In genomic region chr14:20732950-20733650, GRCh38 we compare ENCODE assay signal across 17 cellular contexts. TPM values are rescaled to one million over a fixed set of nuclear protein-coding genes. Genes with fewer than 3 reads are reported as not detected.
DNase-seq lines count a peak whose midpoint lies in the region; ATAC-seq and TF ChIP-seq lines count a peak whose summit lies in the region.
"Had no signal": no experiment of that assay in that cellular context is flagged by ENCODE, and none has a peak within 500 bp of the region (broad histone marks: within the 10 kb centered on the region; RNA-seq: fewer than 3 reads in every experiment).

No MANE protein-coding gene starts in this region.

- no peak overlapping the region for H2BK120ac ChIP-seq in neuronal stem cell (ENCODE audit: low read depth, low read length)

- H3K27ac ChIP-seq in neuronal stem cell (replicated peaks; ENCODE audit: low read length) (no peak overlapping the region), OCI-LY7 (ENCODE audit: low read depth, low read length, poor library complexity, severe bottlenecking) (no peak overlapping the region)
- H3K27ac ChIP-seq: SJSA1 had no signal

- CTCF ChIA-PET in WTC11 (lab: Charles Lee) (interaction anchor here (0.7 to 1.5 kb wide), 7 partner anchors 10 to 140 kb away, joined by 3 to 10 read pairs (median 4); partner anchors contain the start of gene EDDM3A), OCI-LY7 (lab: Charles Lee; ENCODE audit: unreplicated experiment) (no interaction called here)

- H3K4me3 ChIP-seq in neuronal stem cell (ENCODE audit: low read length in 2 of 2) (no peak overlapping the region), OCI-LY7 (ENCODE audit: low read depth, low read length, poor library complexity, severe bottlenecking) (no peak overlapping the region)
- H3K4me3 ChIP-seq: SJSA1 had no signal

- no peak overlapping the region for H3K27ac Mint-ChIP-seq in WTC11
- H3K27ac Mint-ChIP-seq: CD4-positive, alpha-beta T cell had no signal

- H3K27me3 ChIP-seq in neuronal stem cell (ENCODE audit: control insufficient read depth in 3 of 3, insufficient read depth in 3 of 3, low read depth in 1 of 3, low read length in 3 of 3), result no peaks in the 10 kb centered on the region

- H3K36me3 ChIP-seq in neuronal stem cell (replicated peaks in 1 of 2; ENCODE audit: control insufficient read depth in 2 of 2, insufficient read depth in 2 of 2, low read length in 2 of 2), result no peaks in the 10 kb centered on the region
- H3K36me3 ChIP-seq in OCI-LY7 (ENCODE audit: insufficient read depth, low read length), result no peaks in the 10 kb centered on the region
- H3K36me3 ChIP-seq: SJSA1 had no signal

- H3K4me1 Mint-ChIP-seq in WTC11, result peaks cover 16% of the 10 kb centered on the region

- H3K36me3 Mint-ChIP-seq in WTC11, result no peaks in the 10 kb centered on the region

- peak overlapping the region; percentile 6 for H4K91ac ChIP-seq in neuronal stem cell (ENCODE audit: low read depth, low read length, poor library complexity)

- intact Hi-C loops in left ventricle myocardium superior (cut with micrococcal nuclease), result no loop called here
- intact Hi-C loops in OCI-LY7 (cut with micrococcal nuclease; ENCODE audit: unreplicated experiment), result no loop called here

- POLR2A ChIA-PET in WTC11 (lab: Charles Lee) (interaction anchor here (0.9 kb wide), 1 partner anchor 26 kb away, joined by 3 read pairs; no protein-coding TSS in a partner anchor), OCI-LY7 (lab: Charles Lee) (interaction anchor here (0.9 kb wide), 1 partner anchor 47 kb away, joined by 4 read pairs; no protein-coding TSS in a partner anchor)

- no TSS peak for BruUV-seq in OCI-LY7 (replicated peaks; lab: Mats Ljungman, UMichigan)

- H2AFZ ChIP-seq in neuronal stem cell (ENCODE audit: low read length), result no peak overlapping the region
- no peak overlapping the region for H2AFZ ChIP-seq in OCI-LY7 (ENCODE audit: low read length)

- no peak overlapping the region for H3K23ac ChIP-seq in neuronal stem cell (ENCODE audit: low read depth, low read length, poor library complexity)

- no peak overlapping the region for H4K8ac ChIP-seq in neuronal stem cell (ENCODE audit: low read depth, low read length)

- no peaks in the 10 kb centered on the region for H3K9me3 Mint-ChIP-seq in WTC11
- H3K9me3 Mint-ChIP-seq: CD4-positive, alpha-beta T cell had no signal

- no peak overlapping the region for H2BK5ac ChIP-seq in neuronal stem cell (ENCODE audit: low read length)

- H2BK12ac ChIP-seq in neuronal stem cell (ENCODE audit: low read length), result no peak overlapping the region

- TF ChIP-seq CTCF in WTC11 (IDR thresholded peaks at IDR 0.05), result no peak
- TF ChIP-seq CTCF in OCI-LY7 (conservative IDR thresholded peaks at IDR 0.05; ENCODE audit: low read length), result no peak

- no peak overlapping the region for H3K14ac ChIP-seq in neuronal stem cell (ENCODE audit: low read length)

- peak; percentile 63 for DNase-seq in CD1c-positive myeloid dendritic cell (ENCODE audit: extremely low spot score)
- no peak for DNase-seq in WTC11 (ENCODE audit: low spot score)
- DNase-seq in left ventricle myocardium superior, result peak; percentile 31
- DNase-seq in neuronal stem cell (ENCODE audit: low spot score), result no peak
- no peak for DNase-seq in OCI-LY7 (ENCODE audit: low spot score)
- no peak for DNase-seq in activated CD8-positive, alpha-beta memory T cell treated with anti-CD3 and anti-CD28 coated beads, Interleukin-2, amount 50 U/mL, for 48 hours
- DNase-seq in NCI-H2171 (lab: John Stamatoyannopoulos, UW), result no peak
- DNase-seq in cerebellar nuclear complex (lab: John Stamatoyannopoulos, UW), result no peak
- DNase-seq: ACHN; AML-193; CD4-positive, alpha-beta T cell; NCI-H187; NCI-H345; NCI-H69; RPMI8226 had no signal

- no CpG with 5 or more reads among the region's 6 CpGs for WGBS in neuronal stem cell (ENCODE audit: extremely low coverage in 2 of 2, insufficient read length in 2 of 2, insufficient replicate concordance in 1 of 2), 2 donors

- ATAC-seq in WTC11 (peak; percentile 26; the same call in 1 of the 2 replicates), left ventricle myocardium superior (peak; percentile 68)
- ATAC-seq: HCT116 had no signal

- no peak overlapping the region for H3K4ac ChIP-seq in neuronal stem cell (ENCODE audit: low read length)

- no peaks in the 10 kb centered on the region for H3K79me1 ChIP-seq in neuronal stem cell (ENCODE audit: low read depth, low read length)

- H2AK5ac ChIP-seq in neuronal stem cell (ENCODE audit: low read depth, low read length), result no peak overlapping the region

- no peaks in the 10 kb centered on the region for H3K79me2 ChIP-seq in OCI-LY7 (ENCODE audit: insufficient read depth, low read depth, low read length)

- H3K4me2 ChIP-seq in neuronal stem cell (ENCODE audit: insufficient read depth, low read length, poor library complexity, severe bottlenecking), result no peak overlapping the region
- H3K4me2 ChIP-seq in OCI-LY7 (ENCODE audit: low read length), result no peak overlapping the region

- no peak overlapping the region for H3K18ac ChIP-seq in neuronal stem cell (ENCODE audit: low read length)

- H3K9ac ChIP-seq in neuronal stem cell (ENCODE audit: low read depth, low read length, poor library complexity), result no peak overlapping the region

- H3K27me3 Mint-ChIP-seq in WTC11 (ENCODE audit: low read depth), result no peaks in the 10 kb centered on the region; the same call in 1 of the 2 replicates

- no peak overlapping the region for H2BK15ac ChIP-seq in neuronal stem cell (ENCODE audit: low read length)

- H3K4me3 Mint-ChIP-seq in WTC11, result no peak overlapping the region
- H3K4me3 Mint-ChIP-seq: CD4-positive, alpha-beta T cell had no signal

- peaks cover 0 to 35% of the 10 kb centered on the region in 2 donors for H3K4me1 ChIP-seq in neuronal stem cell (ENCODE audit: control insufficient read depth in 2 of 2, insufficient read depth in 1 of 2, low read depth in 1 of 2, low read length in 2 of 2)
- H3K4me1 ChIP-seq in OCI-LY7 (ENCODE audit: insufficient read depth, low read length, poor library complexity, severe bottlenecking), result no peaks in the 10 kb centered on the region
- H3K4me1 ChIP-seq: SJSA1 had no signal

- H3K9me2 ChIP-seq in OCI-LY7 (ENCODE audit: insufficient read depth, low read length), result no peaks in the 10 kb centered on the region

- H3K9me3 ChIP-seq in neuronal stem cell (replicated peaks in 1 of 2; ENCODE audit: control insufficient read depth in 2 of 2, insufficient read depth in 1 of 2, low read depth in 1 of 2, low read length in 2 of 2), result no peaks in the 10 kb centered on the region
- H3K9me3 ChIP-seq in OCI-LY7 (ENCODE audit: low read length), result no peaks in the 10 kb centered on the region
- H3K9me3 ChIP-seq: SJSA1 had no signal

- H4K20me1 ChIP-seq in OCI-LY7 (ENCODE audit: insufficient read depth, low read length), result no peaks in the 10 kb centered on the region

TF ChIP-seq in WTC11, 78 proteins besides CTCF, POLR2A, EP300 and RAD21:
- TF ChIP-seq NR1H2 (CRISPR knock-in tag; IDR thresholded peaks at IDR 0.05), result no peak
- no peak for TF ChIP-seq CBFB (CRISPR knock-in tag; IDR thresholded peaks at IDR 0.05; ENCODE audit: low read depth)
- TF ChIP-seq SP1 (CRISPR knock-in tag; conservative IDR thresholded peaks at IDR 0.05), result no peak
- no peak for TF ChIP-seq TEAD4 (CRISPR knock-in tag; IDR thresholded peaks at IDR 0.05)

RNA-seq across cellular contexts. Expression of gene EDDM3A, which starts 12.6 kb away (rescaled TPM):
- total RNA-seq in WTC11 (2021) (0.20 TPM in 1 of 3 replicates, not detected in the others), left ventricle myocardium superior (not detected), OCI-LY7 (2022) (not detected in 2 replicates)
- not detected for polyA plus RNA-seq in neuronal stem cell (2013, experiment 1 of 2)
- not detected for polyA plus RNA-seq in neuronal stem cell (2013, experiment 2 of 2)
- not detected in 2 replicates for total RNA-seq in OCI-LY7 (2014; rRNA removed; shearing (Covaris generic))
- total RNA-seq: CD4-positive, alpha-beta T cell; SJSA1 had no signal

RNA-seq across cellular contexts. Expression of gene EDDM3B, which starts 35.1 kb away (rescaled TPM):
- not detected in 3 replicates for total RNA-seq in WTC11 (2021)
- not detected for total RNA-seq in left ventricle myocardium superior
- polyA plus RNA-seq in neuronal stem cell (2013, experiment 1 of 2), result not detected
- polyA plus RNA-seq in neuronal stem cell (2013, experiment 2 of 2), result not detected
- not detected in 2 replicates for total RNA-seq in OCI-LY7 (2014; rRNA removed; shearing (Covaris generic))
- not detected in 2 replicates for total RNA-seq in OCI-LY7 (2022)
- total RNA-seq: CD4-positive, alpha-beta T cell; SJSA1 had no signal

RNA-seq across cellular contexts. Expression of gene ANG, which starts 44.5 kb away (rescaled TPM):
- total RNA-seq in WTC11 (2021) (4.8 to 5.2 TPM (median 4.9 TPM) in 3 replicates), left ventricle myocardium superior (4.0 TPM), OCI-LY7 (2022) (not detected in 2 replicates)
- polyA plus RNA-seq in neuronal stem cell (2013, experiment 1 of 2), result 2.3 TPM
- 3.0 TPM for polyA plus RNA-seq in neuronal stem cell (2013, experiment 2 of 2)
- total RNA-seq in OCI-LY7 (2014; rRNA removed; shearing (Covaris generic)), result not detected in 2 replicates

RNA-seq across cellular contexts. Expression of gene RNASE6, which starts 48.0 kb away (rescaled TPM):
- 0.18 to 0.37 TPM (median 0.18 TPM) in 3 replicates for total RNA-seq in WTC11 (2021)
- total RNA-seq in left ventricle myocardium superior, result 6.1 TPM
- not detected for polyA plus RNA-seq in neuronal stem cell (2013, experiment 1 of 2)
- polyA plus RNA-seq in neuronal stem cell (2013, experiment 2 of 2), result not detected
- 0.33 and 2.9 TPM in 2 replicates for total RNA-seq in OCI-LY7 (2014; rRNA removed; shearing (Covaris generic))
- 1.2 and 1.7 TPM in 2 replicates for total RNA-seq in OCI-LY7 (2022)
- total RNA-seq: SJSA1 had no signal

RNA-seq across cellular contexts. Expression of gene RNASE4, which starts 48.7 kb away (rescaled TPM):
- 1.0 to 2.8 TPM (median 2.4 TPM) in 3 replicates for total RNA-seq in WTC11 (2021)
- 8.1 TPM for total RNA-seq in left ventricle myocardium superior
- 3.2 TPM for polyA plus RNA-seq in neuronal stem cell (2013, experiment 1 of 2)
- 4.0 TPM for polyA plus RNA-seq in neuronal stem cell (2013, experiment 2 of 2)
- not detected in 2 replicates for total RNA-seq in OCI-LY7 (2014; rRNA removed; shearing (Covaris generic))
- total RNA-seq in OCI-LY7 (2022), result not detected in 2 replicates

Comparison
In these comparisons a context has a peak if more than half of its experiments do, and no peak if none do; other contexts are left out.
1. DNase-seq: peak in CD1c-positive myeloid dendritic cell (single experiment) and left ventricle myocardium superior (single experiment); none in WTC11 (single experiment), neuronal stem cell (single experiment), OCI-LY7 (single experiment), activated CD8-positive, alpha-beta memory T cell treated with anti-CD3 and anti-CD28 coated beads, Interleukin-2, amount 50 U/mL, for 48 hours (single experiment), NCI-H2171 (single experiment) and cerebellar nuclear complex (0 of 2).